In genomic region chr12:51393676-51394545, GRCh38 we compare ENCODE assay signal across 8 cellular contexts. TPM values are rescaled to one million over a fixed set of nuclear protein-coding genes. Genes with fewer than 3 reads are reported as not detected.
A peak's percentile ranks its signal among the peaks of the same experiment; 100 is the strongest.
DNase-seq lines count a peak whose midpoint lies in the region; FAIRE-seq and TF ChIP-seq lines count a peak whose summit lies in the region.

No MANE protein-coding gene starts in this region.

- H3K4me1 Mint-ChIP-seq in HFFc6 (ENCODE audit: low read depth) (peaks cover 72% of the 10 kb centered on the region), endodermal cell (peaks cover 31% of the 10 kb centered on the region)

- H3K4me3 ChIP-seq in endodermal cell (ENCODE audit: low read length): no peak overlapping the region

- H3K9ac ChIP-seq in endodermal cell (ENCODE audit: extremely low read depth, low read length, poor library complexity, severe bottlenecking): no peak overlapping the region

- 94% methylated on average over 14 of the region's 14 CpGs for WGBS in endodermal cell (ENCODE audit: insufficient coverage in 1 of 2, insufficient read length in 1 of 2), 2 experiments

- no peaks in the 10 kb centered on the region; the same call in 1 of the 2 replicates for H3K27me3 Mint-ChIP-seq in HFFc6 (ENCODE audit: insufficient read depth)
- H3K27me3 Mint-ChIP-seq in endodermal cell (ENCODE audit: insufficient read depth): peaks cover 13% of the 10 kb centered on the region

- H3K36me3 Mint-ChIP-seq in HFFc6 (ENCODE audit: low read depth): peaks cover 4% of the 10 kb centered on the region; the same call in 1 of the 2 replicates
- H3K36me3 Mint-ChIP-seq in endodermal cell (ENCODE audit: low read depth): peaks cover 16% of the 10 kb centered on the region

- no peaks in the 10 kb centered on the region for H3K9me3 ChIP-seq in endodermal cell (ENCODE audit: control insufficient read depth, low read length)

- H3K4me3 Mint-ChIP-seq in HFFc6 (peak overlapping the region; percentile 88), endodermal cell (no peak overlapping the region)

- TF ChIP-seq CTCF in HFFc6 (IDR thresholded peaks at IDR 0.05): no peak
- no peak for TF ChIP-seq CTCF in endodermal cell (conservative IDR thresholded peaks at IDR 0.05)
- TF ChIP-seq CTCF in D721Med (IDR thresholded peaks at IDR 0.05; ENCODE audit: insufficient read depth, missing control alignments): no peak

- DNase-seq in HFFc6 (peak; percentile 98), endodermal cell (peak; percentile 41), D341Med (ENCODE audit: low spot score) (no peak), DMS 273 treated with DMSO at 0.1 percent for 48 hours (lab: John Stamatoyannopoulos, UW) (no peak), NCI-H2107 (lab: John Stamatoyannopoulos, UW) (no peak), D721Med (ENCODE audit: insufficient read length, low spot score) (no peak)
- DNase-seq in activated CD4-positive, alpha-beta T cell treated with anti-CD3 and anti-CD28 coated beads for 4 hours: peak; percentile 65 to 72
- DNase-seq in stimulated activated CD4-positive, alpha-beta T cell treated with anti-CD3 and anti-CD28 coated beads, Interleukin-12 subunit alpha, Interleukin-12 subunit beta, amount 100 ng/mL, for 4 hours: peak; percentile 30

- peaks cover 6% of the 10 kb centered on the region for H3K36me3 ChIP-seq in endodermal cell (ENCODE audit: control insufficient read depth, insufficient read depth, low read length)

- no peaks in the 10 kb centered on the region for H3K9me3 Mint-ChIP-seq in HFFc6
- no peaks in the 10 kb centered on the region for H3K9me3 Mint-ChIP-seq in endodermal cell

- no peak overlapping the region for H3K27ac ChIP-seq in endodermal cell (ENCODE audit: low read depth, low read length)

- H3K27me3 ChIP-seq in endodermal cell (ENCODE audit: control insufficient read depth, insufficient read depth, low read length, poor library complexity, severe bottlenecking): peaks cover 15% of the 10 kb centered on the region

- peaks cover 4% of the 10 kb centered on the region for H3K4me1 ChIP-seq in endodermal cell (ENCODE audit: control insufficient read depth, insufficient read depth, low read length)

- H3K27ac Mint-ChIP-seq in HFFc6 (peak overlapping the region; percentile 99), endodermal cell (no peak overlapping the region)

- FAIRE-seq in D721Med (lab: Jason Lieb, UNC): no peak

RNA-seq across cellular contexts. Expression of gene GALNT6, which starts 2.7 kb away (rescaled TPM):
- total RNA-seq in HFFc6 (2021; fragmentation: NEBNext Ultra II Directional; extraction: Animal tissue kit (Norgen Biotek cat#: 25700)): 10 to 100 TPM; 68.2 to 93.9 (median 71.7) TPM
- 10 to 100 TPM; 13.9 to 19.1 TPM for total RNA-seq in endodermal cell
- polyA plus RNA-seq in endodermal cell (2013, experiment 1 of 2): 2.7 TPM
- polyA plus RNA-seq in endodermal cell (2013, experiment 2 of 2): 2.1 TPM

RNA-seq across cellular contexts. Expression of gene SLC4A8, which starts 30.7 kb away (rescaled TPM):
- 10 to 100 TPM; 10.2 to 21.9 (median 14.4) TPM for total RNA-seq in HFFc6 (2021; fragmentation: NEBNext Ultra II Directional; extraction: Animal tissue kit (Norgen Biotek cat#: 25700))
- 10 to 100 TPM; 25.8 to 26.4 TPM for total RNA-seq in endodermal cell
- polyA plus RNA-seq in endodermal cell (2013, experiment 1 of 2): 22.8 TPM
- 19.0 TPM for polyA plus RNA-seq in endodermal cell (2013, experiment 2 of 2)

RNA-seq across cellular contexts. Expression of gene CELA1, which starts 47.4 kb away (rescaled TPM):
- not detected for total RNA-seq in HFFc6 (2021; fragmentation: NEBNext Ultra II Directional; extraction: Animal tissue kit (Norgen Biotek cat#: 25700))
- total RNA-seq in endodermal cell: not detected
- not detected for polyA plus RNA-seq in endodermal cell (2013, experiment 1 of 2)
- not detected for polyA plus RNA-seq in endodermal cell (2013, experiment 2 of 2)

Comparison
In these comparisons a context has a peak if more than half of its experiments do, and no peak if none do; other contexts are left out.
1. DNase-seq: peak in HFFc6 (single experiment), activated CD4-positive, alpha-beta T cell treated with anti-CD3 and anti-CD28 coated beads for 4 hours (2 of 2), endodermal cell (single experiment) and stimulated activated CD4-positive, alpha-beta T cell treated with anti-CD3 and anti-CD28 coated beads, Interleukin-12 subunit alpha, Interleukin-12 subunit beta, amount 100 ng/mL, for 4 hours (single experiment); none in D341Med (single experiment), DMS 273 treated with DMSO at 0.1 percent for 48 hours (single experiment), NCI-H2107 (single experiment) and D721Med (single experiment).